ENCODE assay signal across 21 cellular contexts in genomic region chr12:29067430-29067829, GRCh38.
"Had no signal": no experiment of that assay in that cellular context is flagged by ENCODE, and none has a peak within 500 bp of the region (broad histone marks: within the 10 kb centered on the region; RNA-seq: fewer than 3 reads in every experiment).

No MANE protein-coding gene starts in this region.

- H3K27ac ChIP-seq: heart right ventricle had no signal

- H3K4me3 ChIP-seq: coronary artery, heart right ventricle, tibial nerve had no signal

- H3K27me3 ChIP-seq: heart right ventricle, tibial nerve had no signal

- FAIRE-seq: endothelial cell of umbilical vein, TTC549 had no signal

- H3K36me3 ChIP-seq: heart right ventricle, tibial nerve had no signal

- H3K9me3 Mint-ChIP-seq: activated B cell treated with CpG ODN at 0.5 μM for 24 hours; activated T-cell treated with anti-CD3 and anti-CD28 coated beads, Interleukin-2, amount 50 U/mL, for 72 hours; brain; central memory CD8-positive, alpha-beta T cell; natural killer cell; stimulated activated memory B cell treated with anti-CD40 and anti-IgM and Interleukin-4, amounts not matched to agents 10 μg/mL and 1 μg/mL and 100 μg/mL, for 72 hours had no signal

- H3K4me1 Mint-ChIP-seq: activated B cell treated with CpG ODN at 0.5 μM for 24 hours; central memory CD8-positive, alpha-beta T cell; natural killer cell; stimulated activated memory B cell treated with anti-CD40 and anti-IgM and Interleukin-4, amounts not matched to agents 10 μg/mL and 1 μg/mL and 100 μg/mL, for 72 hours had no signal

- H3K4me3 Mint-ChIP-seq: activated B cell treated with CpG ODN at 0.5 μM for 24 hours; activated naive CD8-positive, alpha-beta T cell; activated T-cell treated with anti-CD3 and anti-CD28 coated beads, Interleukin-2, amount 50 U/mL, for 72 hours; brain; central memory CD8-positive, alpha-beta T cell; natural killer cell; stimulated activated memory B cell treated with anti-CD40 and anti-IgM and Interleukin-4, amounts not matched to agents 10 μg/mL and 1 μg/mL and 100 μg/mL, for 72 hours had no signal

- H3K27me3 Mint-ChIP-seq: brain had no signal

- DNase-seq: activated B cell treated with CpG ODN at 0.5 μM for 24 hours; activated CD4-positive, alpha-beta T cell treated with anti-CD3 and anti-CD28 coated beads for 48 hours; activated CD8-positive, alpha-beta memory T cell treated with anti-CD3 and anti-CD28 coated beads, Interleukin-2, amount 50 U/mL, for 48 hours; activated gamma-delta T cell treated with Interleukin-2 at 50 U/mL for 16 hours; activated T-cell treated with anti-CD3 and anti-CD28 coated beads, Interleukin-2, amount 50 U/mL, for 72 hours; effector CD8-positive, alpha-beta T cell; foreskin melanocyte; heart right ventricle; left cardiac atrium; mesenchymal stem cell; natural killer cell; stimulated activated CD4-positive, alpha-beta T cell treated with anti-CD3 and anti-CD28 coated beads, Interleukin-2, amount 100 ng/mL, for 48 hours; T-helper 2 cell had no signal

- H3K27ac Mint-ChIP-seq: activated B cell treated with CpG ODN at 0.5 μM for 24 hours; activated naive CD8-positive, alpha-beta T cell; activated T-cell treated with anti-CD3 and anti-CD28 coated beads, Interleukin-2, amount 50 U/mL, for 72 hours; natural killer cell; stimulated activated memory B cell treated with anti-CD40 and anti-IgM and Interleukin-4, amounts not matched to agents 10 μg/mL and 1 μg/mL and 100 μg/mL, for 72 hours had no signal

- H3K36me3 Mint-ChIP-seq: activated naive CD8-positive, alpha-beta T cell; brain; natural killer cell; stimulated activated memory B cell treated with anti-CD40 and anti-IgM and Interleukin-4, amounts not matched to agents 10 μg/mL and 1 μg/mL and 100 μg/mL, for 72 hours had no signal

- H3K9me3 ChIP-seq: heart right ventricle, tibial nerve had no signal
